In the genomic region with DNA sequence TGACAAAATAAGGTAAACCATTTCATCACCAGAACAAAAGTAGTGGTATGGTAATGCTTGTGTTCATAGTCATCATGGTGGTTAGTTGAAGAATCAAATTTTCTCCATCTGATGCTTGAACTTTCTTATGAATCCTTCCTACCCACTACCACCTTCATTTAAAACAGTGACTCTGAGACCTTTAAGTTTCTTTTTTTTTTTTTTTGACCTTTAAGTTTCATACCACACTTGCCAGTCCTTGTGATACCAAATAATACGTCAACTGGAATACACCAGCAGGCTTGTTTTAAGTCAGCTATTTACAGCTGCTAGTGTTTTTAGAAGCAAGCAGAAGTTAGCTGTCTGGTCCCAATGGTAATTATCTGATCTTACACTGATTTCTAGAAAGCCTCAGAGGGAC, we compare ENCODE assay signal across 15 cellular contexts.
DNase-seq lines count a peak whose midpoint lies in the region; ATAC-seq and TF ChIP-seq lines count a peak whose summit lies in the region.
"Had no signal": no experiment of that assay in that cellular context is flagged by ENCODE, and none has a peak within 500 bp of the region (broad histone marks: within the 10 kb centered on the region; RNA-seq: fewer than 3 reads in every experiment).

No MANE protein-coding gene starts in this region.

- ATAC-seq in GM18870 (IDR thresholded peaks at IDR 0.05; ENCODE audit: unreplicated experiment), result peak; percentile 83
- ATAC-seq in GM21737 (IDR thresholded peaks at IDR 0.05; ENCODE audit: unreplicated experiment), result peak; percentile 61
- ATAC-seq in HG03175 (IDR thresholded peaks at IDR 0.05; ENCODE audit: unreplicated experiment), result peak; percentile 50
- ATAC-seq: psoas muscle had no signal

- H3K36me3 Mint-ChIP-seq in nephron progenitor cell (ENCODE audit: low read depth) (peaks cover 14% of the 10 kb centered on the region), immature natural killer cell (peaks cover 0 to 17% (median 6%) of the 10 kb centered on the region in 3 donors)

- no peaks in the 10 kb centered on the region for H3K36me3 ChIP-seq in GM06990 (ENCODE audit: control insufficient read depth, insufficient read depth, low read length)
- H3K36me3 ChIP-seq: HAP-1 had no signal

- H3K27me3 Mint-ChIP-seq in nephron progenitor cell (ENCODE audit: low read depth, poor library complexity), result no peaks in the 10 kb centered on the region
- no peaks in the 10 kb centered on the region for H3K27me3 Mint-ChIP-seq in immature natural killer cell (ENCODE audit: low read depth in 3 of 3)

- H3K4me3 Mint-ChIP-seq in nephron progenitor cell, result no peak overlapping the region
- no peak overlapping the region for H3K4me3 Mint-ChIP-seq in immature natural killer cell

- peak; percentile 74 for DNase-seq in GM06990 (ENCODE audit: extremely low read depth, insufficient read length)
- no peak for DNase-seq in posterior cingulate gyrus
- no peak for DNase-seq in retina
- DNase-seq in nephron progenitor cell, result no peak
- DNase-seq in immature natural killer cell, result no peak
- DNase-seq: activated CD8-positive, alpha-beta memory T cell treated with anti-CD3 and anti-CD28 coated beads, Interleukin-2, amount 50 U/mL, for 4 hours; anterior cingulate cortex; IMR-90; NCI-H1417; psoas muscle; stimulated activated CD4-positive, alpha-beta T cell treated with anti-CD3 and anti-CD28 coated beads, Interleukin-2, amount 100 ng/mL, for 24 hours had no signal

- H3K4me1 Mint-ChIP-seq in nephron progenitor cell (peaks cover 4% of the 10 kb centered on the region), immature natural killer cell (peaks cover 3 to 18% of the 10 kb centered on the region in 2 donors)

- no peak overlapping the region for H3K4me3 ChIP-seq in GM06990 (replicated peaks; ENCODE audit: low read depth, low read length)
- H3K4me3 ChIP-seq: HAP-1, psoas muscle had no signal

- H3K9me3 Mint-ChIP-seq in nephron progenitor cell, result peaks cover 21% of the 10 kb centered on the region
- no peaks in the 10 kb centered on the region for H3K9me3 Mint-ChIP-seq in immature natural killer cell

- TF ChIP-seq CTCF in GM06990 (IDR thresholded peaks at IDR 0.05; ENCODE audit: insufficient read depth, low read length, poor library complexity, severe bottlenecking), result no peak
- TF ChIP-seq CTCF in nephron progenitor cell (IDR thresholded peaks at IDR 0.05), result no peak

- intact Hi-C loops in posterior cingulate gyrus (cut with DNase I), result no loop called here

- no peaks in the 10 kb centered on the region for H3K27me3 ChIP-seq in GM06990 (replicated peaks; ENCODE audit: control insufficient read depth, insufficient read depth, low read length)

- H3K27ac Mint-ChIP-seq in nephron progenitor cell, result no peak overlapping the region
- no peak overlapping the region for H3K27ac Mint-ChIP-seq in immature natural killer cell
